10 cellular contexts compared by ENCODE assay signal in genomic region chr1:204295666-204296065, GRCh38.
DNase-seq lines count a peak whose midpoint lies in the region; ATAC-seq, FAIRE-seq and TF ChIP-seq lines count a peak whose summit lies in the region.
"Had no signal": no experiment of that assay in that cellular context is flagged by ENCODE, and none has a peak within 500 bp of the region (broad histone marks: within the 10 kb centered on the region; RNA-seq: fewer than 3 reads in every experiment).

No MANE protein-coding gene starts in this region.

- no peak for TF ChIP-seq CTCF in GM12878 (IDR thresholded peaks at IDR 0.05 in 2 of 3, conservative IDR thresholded peaks at IDR 0.05 in 1 of 3; ENCODE audit: control insufficient read depth in 2 of 3, extremely low read depth in 1 of 3, insufficient read depth in 1 of 3, low read depth in 3 of 3, low read length in 3 of 3)
- no peak for TF ChIP-seq CTCF in vagina (IDR thresholded peaks at IDR 0.05)

- no peak for TF ChIP-seq POLR2A in GM12878 (IDR thresholded peaks at IDR 0.05; ENCODE audit: low read depth, low read length)
- TF ChIP-seq POLR2A in vagina (IDR thresholded peaks at IDR 0.05) = no peak

- H3K4me2 ChIP-seq in GM12878 (ENCODE audit: control insufficient read depth, insufficient read depth) (no peak overlapping the region), mesendoderm (ENCODE audit: low read length) (no peak overlapping the region)

- no peaks in the 10 kb centered on the region; the same call in 1 of the 2 replicates for H4K20me1 ChIP-seq in GM12878 (ENCODE audit: control insufficient read depth, insufficient read depth)

- no peaks in the 10 kb centered on the region for H3K9me3 ChIP-seq in GM12878 (replicated peaks; ENCODE audit: control insufficient read depth, insufficient read depth, low read length)
- no peaks in the 10 kb centered on the region for H3K9me3 ChIP-seq in vagina

- H3K27me3 ChIP-seq in GM12878 (replicated peaks in 1 of 2; ENCODE audit: control insufficient read depth in 2 of 2, insufficient read depth in 2 of 2, low read length in 1 of 2) (peaks cover 3 to 6% of the 10 kb centered on the region in 2 experiments; a peak in 3 of 4 replicates), mesendoderm (ENCODE audit: insufficient read depth, low read length, poor library complexity) (no peaks in the 10 kb centered on the region), vagina (no peaks in the 10 kb centered on the region)

- H2BK120ac ChIP-seq in mesendoderm (ENCODE audit: low read depth, low read length) = no peak overlapping the region

- POLR2A ChIA-PET in GM12878 (lab: Charles Lee) = no interaction called here

- no peak overlapping the region for H3K9ac ChIP-seq in GM12878 (ENCODE audit: control insufficient read depth, insufficient read depth, low read length)
- no peak overlapping the region for H3K9ac ChIP-seq in mesendoderm (ENCODE audit: low read length)

- H2BK15ac ChIP-seq in mesendoderm (replicated peaks; ENCODE audit: low read depth) = no peak overlapping the region

- no peak overlapping the region for H3K4ac ChIP-seq in mesendoderm (ENCODE audit: low read depth, low read length)

- in situ Hi-C loops in GM12878 (cut with MboI) = no loop called here

- H3K79me2 ChIP-seq in GM12878 (ENCODE audit: control insufficient read depth, insufficient read depth, low read length) (no peaks in the 10 kb centered on the region), mesendoderm (ENCODE audit: control insufficient read depth, insufficient read depth, low read length) (no peaks in the 10 kb centered on the region)

- RAD21 ChIA-PET in GM12878 (lab: Charles Lee; ENCODE audit: unreplicated experiment) = no interaction called here

- H3K27ac Mint-ChIP-seq in stimulated activated naive CD8-positive, alpha-beta T cell treated with anti-CD3 and anti-CD28 coated beads, Interleukin-15, Interleukin-2, amounts not matched to agents 100 ng/mL and 50 ng/mL, for 24 hours = peak overlapping the region; percentile 57

- no peak overlapping the region for H2AFZ ChIP-seq in GM12878 (ENCODE audit: control insufficient read depth, low read depth, low read length)

- H3K23ac ChIP-seq in mesendoderm (ENCODE audit: low read length) = no peak overlapping the region

- H3K27ac ChIP-seq in GM12878 (ENCODE audit: control insufficient read depth, insufficient read depth) = no peak overlapping the region
- no peak overlapping the region for H3K27ac ChIP-seq in mesendoderm (ENCODE audit: low read depth, low read length)
- H3K27ac ChIP-seq in vagina = peak overlapping the region; percentile 73

- H3K4me3 ChIP-seq in GM12878 = no peak overlapping the region
- no peak overlapping the region for H3K4me3 ChIP-seq in mesendoderm (ENCODE audit: low read length)
- H3K4me3 ChIP-seq in vagina = no peak overlapping the region

- H3K4me1 ChIP-seq in GM12878 (ENCODE audit: control insufficient read depth, insufficient read depth, low read length) = no peaks in the 10 kb centered on the region
- peaks cover 6% of the 10 kb centered on the region for H3K4me1 ChIP-seq in mesendoderm (ENCODE audit: control insufficient read depth, low read depth, low read length)
- peaks cover 84% of the 10 kb centered on the region for H3K4me1 ChIP-seq in vagina

- no peak overlapping the region for H2BK5ac ChIP-seq in mesendoderm (ENCODE audit: low read length)

- no peak for ATAC-seq in stimulated activated naive CD8-positive, alpha-beta T cell treated with anti-CD3 and anti-CD28 coated beads, Interleukin-15, Interleukin-2, amounts not matched to agents 100 U/mL and 50 U/mL, for 24 hours
- ATAC-seq in GM12878 (peak; percentile 31; the same call in 2 of the 3 replicates), HG03520 (IDR thresholded peaks at IDR 0.05; ENCODE audit: unreplicated experiment) (no peak)

- intact Hi-C loops in GM12878 (cut with micrococcal nuclease; ENCODE audit: unreplicated experiment) = no loop called here
- intact Hi-C loops in vagina (cut with DNase I) = no loop called here

- H3K36me3 ChIP-seq in GM12878 (ENCODE audit: control insufficient read depth in 2 of 2, insufficient read depth in 2 of 2, low read length in 1 of 2) = no peaks in the 10 kb centered on the region
- no peaks in the 10 kb centered on the region for H3K36me3 ChIP-seq in mesendoderm (ENCODE audit: control insufficient read depth, insufficient read depth, low read length)
- no peaks in the 10 kb centered on the region for H3K36me3 ChIP-seq in vagina

- no peaks in the 10 kb centered on the region for H3K36me3 Mint-ChIP-seq in stimulated activated naive CD8-positive, alpha-beta T cell treated with anti-CD3 and anti-CD28 coated beads, Interleukin-15, Interleukin-2, amounts not matched to agents 100 ng/mL and 50 ng/mL, for 24 hours (ENCODE audit: low read depth)

- no peak for TF ChIP-seq RAD21 in GM12878 (IDR thresholded peaks at IDR 0.05; ENCODE audit: insufficient read depth, low read depth, low read length)

- H3K4me1 Mint-ChIP-seq in stimulated activated naive CD8-positive, alpha-beta T cell treated with anti-CD3 and anti-CD28 coated beads, Interleukin-15, Interleukin-2, amounts not matched to agents 100 ng/mL and 50 ng/mL, for 24 hours (ENCODE audit: low read depth) = peaks cover 16% of the 10 kb centered on the region

- no peak overlapping the region for H4K8ac ChIP-seq in mesendoderm (ENCODE audit: low read depth, low read length)

- H3K79me1 ChIP-seq in mesendoderm (ENCODE audit: low read length) = no peaks in the 10 kb centered on the region

- no peak for FAIRE-seq in GM12878 (lab: Jason Lieb, UNC)

- H3K27me3 Mint-ChIP-seq in stimulated activated naive CD8-positive, alpha-beta T cell treated with anti-CD3 and anti-CD28 coated beads, Interleukin-15, Interleukin-2, amounts not matched to agents 100 ng/mL and 50 ng/mL, for 24 hours = peaks cover 3% of the 10 kb centered on the region

- DNase-seq in stimulated activated naive CD8-positive, alpha-beta T cell treated with anti-CD3 and anti-CD28 coated beads, Interleukin-15, Interleukin-2, amounts not matched to agents 100 U/mL and 50 U/mL, for 24 hours = no peak
- DNase-seq in GM12878 (ENCODE audit: low read depth, low spot score) (no peak), mesendoderm (no peak), vagina (ENCODE audit: extremely low spot score in 2 of 2) (no peak), dermis blood vessel endothelial cell (no peak), putamen (ENCODE audit: low spot score) (no peak)
- DNase-seq: activated gamma-delta T cell, NCI-H1930 had no signal

- H3K4me3 Mint-ChIP-seq in stimulated activated naive CD8-positive, alpha-beta T cell treated with anti-CD3 and anti-CD28 coated beads, Interleukin-15, Interleukin-2, amounts not matched to agents 100 ng/mL and 50 ng/mL, for 24 hours = no peak overlapping the region

- BruUV-seq in GM12878 (replicated peaks; lab: Mats Ljungman, UMichigan) = no TSS peak

- H3K9me3 Mint-ChIP-seq in stimulated activated naive CD8-positive, alpha-beta T cell treated with anti-CD3 and anti-CD28 coated beads, Interleukin-15, Interleukin-2, amounts not matched to agents 100 ng/mL and 50 ng/mL, for 24 hours = no peaks in the 10 kb centered on the region

- SMC1A ChIA-PET in GM12878 (lab: Charles Lee; ENCODE audit: uncharacterized antibody, unreplicated experiment) = interaction anchor here (0.9 to 1.7 kb wide), 3 partner anchors 8 to 106 kb away, joined by 3 to 7 read pairs (median 3); no protein-coding TSS in a partner anchor

- no peak overlapping the region for H4K5ac ChIP-seq in mesendoderm (ENCODE audit: low read length)

- no peak for TF ChIP-seq EP300 in GM12878 (IDR thresholded peaks at IDR 0.05; ENCODE audit: borderline replicate concordance in 1 of 2, control insufficient read depth in 1 of 2, low read depth in 2 of 2, low read length in 2 of 2)

- no peak overlapping the region for H3K56ac ChIP-seq in mesendoderm (ENCODE audit: low read length)

- WGBS in GM12878 (ENCODE audit: insufficient coverage, insufficient replicate concordance, low lambda C conversion rate, missing lambda C conversion rate) = 9% methylated on average over 10 of the region's 10 CpGs
- WGBS in mesendoderm (ENCODE audit: extremely low coverage, insufficient coverage, low lambda C conversion rate) = no CpG with 5 or more reads among the region's 10 CpGs

- H3K18ac ChIP-seq in mesendoderm (ENCODE audit: low read length) = no peak overlapping the region

- H2AK5ac ChIP-seq in mesendoderm (ENCODE audit: low read length) = peak overlapping the region; percentile 24

- CTCF ChIA-PET in GM12878 (lab: Yijun Ruan, JAX) = interaction anchor here (0.8 to 1.4 kb wide), 4 partner anchors 11 to 37 kb away, joined by 3 to 5 read pairs (median 4); no protein-coding TSS in a partner anchor

TF ChIP-seq in GM12878, 131 proteins besides CTCF, POLR2A, EP300 and RAD21 (continues in another document):
- TF ChIP-seq ELK1 (IDR thresholded peaks at IDR 0.05; ENCODE audit: low read depth, low read length) (no peak), BACH1 (IDR thresholded peaks at IDR 0.05; ENCODE audit: borderline replicate concordance) (no peak), MEF2B (IDR thresholded peaks at IDR 0.05; ENCODE audit: partially characterized antibody, poor library complexity, severe bottlenecking) (no peak), NFIC (IDR thresholded peaks at IDR 0.05; ENCODE audit: low read depth, low read length) (no peak)
